Comparison of ENCODE assay signal across 19 cellular contexts in the genomic region with DNA sequence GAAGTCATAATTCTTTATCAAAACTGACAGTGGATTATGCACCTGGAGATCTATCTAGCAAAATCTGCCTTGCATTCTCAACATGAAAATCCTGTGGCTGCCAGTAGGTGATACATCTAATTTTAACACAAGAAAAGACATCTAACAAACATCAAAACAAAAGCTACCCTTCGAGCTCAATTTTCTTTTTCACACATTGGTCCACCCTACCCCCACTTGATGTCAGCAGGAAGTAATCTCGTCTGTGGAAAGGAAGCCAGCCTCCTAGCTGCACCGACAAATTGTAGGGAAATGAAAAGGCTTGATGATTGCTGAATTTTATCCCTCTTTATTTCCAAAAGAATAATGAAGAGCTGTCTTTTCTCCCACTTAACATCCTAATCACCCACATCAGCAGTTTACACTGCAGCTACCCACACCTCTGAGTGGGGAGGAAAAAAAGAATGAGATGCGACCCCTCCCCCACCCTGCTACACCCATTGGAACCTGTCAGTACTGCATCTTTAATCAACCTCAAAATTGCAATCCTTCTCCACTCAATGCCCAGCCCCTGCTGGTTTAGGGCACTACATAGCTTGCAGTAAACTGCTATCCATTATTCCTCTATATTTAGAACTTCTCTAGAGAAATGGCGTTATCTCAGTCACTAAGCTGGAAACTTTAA. TPM values are rescaled to one million over a fixed set of nuclear protein-coding genes. Genes with fewer than 3 reads are reported as not detected.
A peak's percentile ranks its signal among the peaks of the same experiment; 100 is the strongest.
DNase-seq lines count a peak whose midpoint lies in the region; ATAC-seq and TF ChIP-seq lines count a peak whose summit lies in the region.
"Had no signal": no experiment of that assay in that cellular context is flagged by ENCODE, and none has a peak within 500 bp of the region (broad histone marks: within the 10 kb centered on the region; RNA-seq: fewer than 3 reads in every experiment).

No MANE protein-coding gene starts in this region.

- CTCF ChIA-PET in HEK293 (lab: Yijun Ruan, JAX), result interaction anchor here (0.6 to 3.0 kb wide), 11 partner anchors 9 to 238 kb away, joined by 3 to 16 read pairs (median 4); a partner anchor contains a TSS

- ATAC-seq in mucosa of descending colon, result no peak
- no peak for ATAC-seq in HG02981 (IDR thresholded peaks at IDR 0.05; ENCODE audit: unreplicated experiment)
- ATAC-seq: K562, left colon had no signal

- peaks cover 0 to 3% (median 0%) of the 10 kb centered on the region in 6 donors for H3K9me3 Mint-ChIP-seq in immature natural killer cell
- H3K9me3 Mint-ChIP-seq: dendritic cell treated with granulocyte-macrophage colony-stimulating factor and Interleukin-4, amounts not matched to agents 40 ng/mL and 50 ng/mL, for 4 days had no signal

- H3K4me1 Mint-ChIP-seq in immature natural killer cell, result peaks cover 18 to 27% of the 10 kb centered on the region in 2 donors

- peak; percentile 17; the same call in 1 of the 2 replicates for TF ChIP-seq CTCF in HEK293 (tag by site-specific recombination; IDR thresholded peaks at IDR 0.05)
- TF ChIP-seq CTCF in mucosa of descending colon (IDR thresholded peaks at IDR 0.05), result no peak

- no peak overlapping the region for H3K27ac ChIP-seq in HEK293 (ENCODE audit: extremely low read depth, low read depth, low read length)
- H3K27ac ChIP-seq: ascending aorta, hepatocyte, prostate gland had no signal

- peak overlapping the region in 4 of 5 donors; percentile 34 to 72 (median 64) for H3K4me3 Mint-ChIP-seq in immature natural killer cell
- H3K4me3 Mint-ChIP-seq: CD4-positive, CD25-positive, alpha-beta regulatory T cell; dendritic cell treated with granulocyte-macrophage colony-stimulating factor and Interleukin-4, amounts not matched to agents 40 ng/mL and 50 ng/mL, for 4 days had no signal

- H3K36me3 ChIP-seq in HEK293 (ENCODE audit: control insufficient read depth in 2 of 2, insufficient read depth in 1 of 2, low read length in 2 of 2) (no peaks in the 10 kb centered on the region), mucosa of descending colon (ENCODE audit: low read depth) (no peaks in the 10 kb centered on the region)
- H3K36me3 ChIP-seq: ascending aorta, prostate gland had no signal

- DNase-seq in DMS53 (lab: John Stamatoyannopoulos, UW), result peak; percentile 23
- no peak for DNase-seq in DMS53 treated with DMSO at 0.1 percent for 48 hours (lab: John Stamatoyannopoulos, UW; ENCODE audit: unreplicated experiment)
- peak; percentile 51 for DNase-seq in NCI-H69 (lab: John Stamatoyannopoulos, UW)
- peak; percentile 48 to 51 (median 48) for DNase-seq in immature natural killer cell
- no peak for DNase-seq in mucosa of descending colon
- DNase-seq in DMS79 treated with DMSO at 0.1 percent for 48 hours (lab: John Stamatoyannopoulos, UW), result no peak
- DNase-seq: 8988T; activated effector memory CD4-positive, alpha-beta T cell treated with Interleukin-2 at 50 U/mL for 16 hours; GDM1; left colon; NCI-H2029 had no signal

- H3K4me1 ChIP-seq in HEK293 (ENCODE audit: control insufficient read depth, insufficient read depth, low read length) (0 out of 2 replicates have a peak, but pooled peaks cover 8% of the 10 kb centered on the region), mucosa of descending colon (ENCODE audit: low read depth) (no peaks in the 10 kb centered on the region)
- H3K4me1 ChIP-seq: ascending aorta, prostate gland had no signal

- H3K9me3 ChIP-seq in HEK293 (ENCODE audit: control insufficient read depth, insufficient read depth, low read depth, low read length), result no peaks in the 10 kb centered on the region; the same call in 1 of the 2 replicates
- no peaks in the 10 kb centered on the region for H3K9me3 ChIP-seq in mucosa of descending colon
- H3K9me3 ChIP-seq: ascending aorta, prostate gland had no signal

- H3K36me3 Mint-ChIP-seq in immature natural killer cell, result no peaks in the 10 kb centered on the region
- H3K36me3 Mint-ChIP-seq: CD4-positive, CD25-positive, alpha-beta regulatory T cell had no signal

- peaks cover 4 to 8% (median 6%) of the 10 kb centered on the region in 3 donors for H3K27me3 Mint-ChIP-seq in immature natural killer cell (ENCODE audit: low read depth in 3 of 3)
- H3K27me3 Mint-ChIP-seq: dendritic cell treated with granulocyte-macrophage colony-stimulating factor and Interleukin-4, amounts not matched to agents 40 ng/mL and 50 ng/mL, for 4 days had no signal

- H3K27ac Mint-ChIP-seq in immature natural killer cell, result peak overlapping the region in 5 of 6 donors; percentile 4 to 48 (median 30)
- H3K27ac Mint-ChIP-seq: CD4-positive, CD25-positive, alpha-beta regulatory T cell; dendritic cell treated with granulocyte-macrophage colony-stimulating factor and Interleukin-4, amounts not matched to agents 40 ng/mL and 50 ng/mL, for 4 days had no signal

- H3K4me3 ChIP-seq in HEK293 (ENCODE audit: low read depth, low read length) (no peak overlapping the region), mucosa of descending colon (no peak overlapping the region)
- H3K4me3 ChIP-seq: ascending aorta, hepatocyte, K562, prostate gland had no signal

- POLR2A ChIA-PET in HEK293 (lab: Yijun Ruan, JAX), result no interaction called here

- intact Hi-C loops in mucosa of descending colon (cut with DNase I, micrococcal nuclease), result no loop called here

TF ChIP-seq in HEK293, 187 proteins besides CTCF, POLR2A, EP300 and RAD21:
- TF ChIP-seq, protein P1, sequence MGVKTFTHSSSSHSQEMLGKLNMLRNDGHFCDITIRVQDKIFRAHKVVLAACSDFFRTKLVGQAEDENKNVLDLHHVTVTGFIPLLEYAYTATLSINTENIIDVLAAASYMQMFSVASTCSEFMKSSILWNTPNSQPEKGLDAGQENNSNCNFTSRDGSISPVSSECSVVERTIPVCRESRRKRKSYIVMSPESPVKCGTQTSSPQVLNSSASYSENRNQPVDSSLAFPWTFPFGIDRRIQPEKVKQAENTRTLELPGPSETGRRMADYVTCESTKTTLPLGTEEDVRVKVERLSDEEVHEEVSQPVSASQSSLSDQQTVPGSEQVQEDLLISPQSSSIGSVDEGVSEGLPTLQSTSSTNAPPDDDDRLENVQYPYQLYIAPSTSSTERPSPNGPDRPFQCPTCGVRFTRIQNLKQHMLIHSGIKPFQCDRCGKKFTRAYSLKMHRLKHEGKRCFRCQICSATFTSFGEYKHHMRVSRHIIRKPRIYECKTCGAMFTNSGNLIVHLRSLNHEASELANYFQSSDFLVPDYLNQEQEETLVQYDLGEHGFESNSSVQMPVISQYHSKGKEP (tag by site-specific recombination; IDR thresholded peaks at IDR 0.05), result peak; percentile 28; the same call in 1 of the 2 replicates
- no peak for TF ChIP-seq ZNF514 (tag by site-specific recombination; IDR thresholded peaks at IDR 0.05)
- peak; percentile 54 for TF ChIP-seq ZFHX2 (tag by site-specific recombination; conservative IDR thresholded peaks at IDR 0.05)
- peak; percentile 71 for TF ChIP-seq EGR2 (tag by site-specific recombination; IDR thresholded peaks at IDR 0.05; ENCODE audit: low read depth)

RNA-seq across cellular contexts. Expression of a gene that starts 10.6 kb away (rescaled TPM):
- polyA plus RNA-seq in immature natural killer cell, result 10 to 100 TPM in 2 of 3 donors, 1 to 10 TPM in 1; 4.3 to 60.4 (median 35.4) TPM
- 10 to 100 TPM in 2 of 3 donors, 1 to 10 TPM in 1; 8.1 to 20.0 (median 10.5) TPM for total RNA-seq in mucosa of descending colon

RNA-seq across cellular contexts. Expression of a gene that starts 37.6 kb away (rescaled TPM):
- polyA plus RNA-seq in immature natural killer cell, result 10 to 100 TPM in 2 of 3 donors, 1 to 10 TPM in 1; 7.7 to 23.9 (median 14.6) TPM
- total RNA-seq in mucosa of descending colon, result 10 to 100 TPM; 18.7 to 41.5 (median 27.6) TPM

Comparison
In these comparisons a context has a peak if more than half of its experiments do, and no peak if none do; other contexts are left out.
1. DNase-seq: peak in DMS53 (single experiment), NCI-H69 (single experiment) and immature natural killer cell (3 of 3); none in DMS53 treated with DMSO at 0.1 percent for 48 hours (single experiment), mucosa of descending colon (0 of 3) and DMS79 treated with DMSO at 0.1 percent for 48 hours (single experiment).